In the genomic region with DNA sequence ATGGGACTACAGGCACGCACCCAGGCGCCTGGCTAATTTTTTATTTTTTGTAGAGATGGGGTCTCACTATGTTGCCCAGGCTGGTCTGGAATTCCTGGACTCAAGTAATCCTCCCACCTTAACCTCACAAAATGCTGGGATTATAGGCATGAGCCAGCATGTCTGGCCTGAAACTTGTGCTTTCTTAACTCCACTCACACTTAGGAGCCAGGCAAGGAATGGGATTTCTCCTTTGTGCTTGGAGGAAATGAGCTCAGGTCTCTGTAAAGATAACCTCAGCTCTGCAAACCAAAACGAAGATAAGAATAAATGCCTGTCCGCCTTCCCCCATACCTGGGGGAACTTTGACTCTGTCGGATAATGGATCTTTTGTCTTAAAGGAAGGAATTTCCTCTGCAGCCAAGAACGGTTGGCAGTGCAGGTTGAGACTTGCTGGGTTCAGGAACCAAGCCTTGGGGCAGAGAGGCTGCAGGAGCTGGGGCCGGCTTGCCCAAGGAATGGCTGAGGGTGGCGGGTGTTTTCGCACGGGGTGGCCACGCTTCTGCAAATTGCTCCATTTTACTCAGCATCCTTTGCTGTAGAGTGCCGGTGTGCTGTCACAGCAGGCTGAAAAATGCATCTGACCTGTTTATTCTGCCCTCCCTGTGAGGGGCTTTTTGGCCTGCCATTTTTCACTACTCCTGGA, we compare ENCODE assay signal across 9 cellular contexts.
DNase-seq lines count a peak whose midpoint lies in the region; ATAC-seq and TF ChIP-seq lines count a peak whose summit lies in the region.
"Had no signal": no experiment of that assay in that cellular context is flagged by ENCODE, and none has a peak within 500 bp of the region (broad histone marks: within the 10 kb centered on the region; RNA-seq: fewer than 3 reads in every experiment).

No MANE protein-coding gene starts in this region.

- POLR2A ChIA-PET in IMR-90 (lab: Charles Lee; ENCODE audit: unreplicated experiment), result no interaction called here

- intact Hi-C loops in IMR-90 (cut with micrococcal nuclease) (no loop called here), left cardiac atrium (cut with DNase I) (no loop called here), thyroid gland (cut with DNase I) (no loop called here)

- TF ChIP-seq CTCF in IMR-90 (conservative IDR thresholded peaks at IDR 0.05; ENCODE audit: low read depth, low read length), result no peak
- no peak for TF ChIP-seq CTCF in thyroid gland (IDR thresholded peaks at IDR 0.05)

- ATAC-seq in GM18498 (IDR thresholded peaks at IDR 0.05; ENCODE audit: unreplicated experiment), result peak; percentile 64
- peak; percentile 53 for ATAC-seq in GM21619 (IDR thresholded peaks at IDR 0.05; ENCODE audit: unreplicated experiment)
- ATAC-seq in IMR-90 (ENCODE audit: low read depth), result no peak
- ATAC-seq in left cardiac atrium, result peak; percentile 10 to 33

- H3K27me3 ChIP-seq in IMR-90 (ENCODE audit: control insufficient read depth, insufficient read depth, low read length) (0 out of 2 replicates have a peak, but pooled peaks cover 2% of the 10 kb centered on the region), thyroid gland (no peaks in the 10 kb centered on the region)

- no peak overlapping the region for H4K91ac ChIP-seq in IMR-90 (ENCODE audit: insufficient read depth, low read depth, low read length)

- in situ Hi-C loops in IMR-90 (cut with MboI; ENCODE audit: low sequenced_read_pairs), result no loop called here

- no peak overlapping the region for H3K56ac ChIP-seq in IMR-90 (ENCODE audit: extremely low read depth, insufficient read depth, low read length)

- peak overlapping the region; percentile 52 for H2AFZ ChIP-seq in IMR-90 (replicated peaks; ENCODE audit: low read length, poor library complexity)

- no peak for TF ChIP-seq RAD21 in IMR-90 (IDR thresholded peaks at IDR 0.05; ENCODE audit: low read length)

- 63% methylated on average over 5 of the region's 12 CpGs; no CpG with 5 or more reads in 1 of the 2 experiments for WGBS in IMR-90 (ENCODE audit: extremely low coverage in 2 of 2, insufficient read length in 1 of 2), 2 experiments
- 75 to 80% methylated on average over 12 of the region's 12 CpGs for WGBS in thyroid gland, 2 donors

- no peak overlapping the region for H2AK9ac ChIP-seq in IMR-90 (replicated peaks; ENCODE audit: low read depth, low read length, poor library complexity)

- no peak overlapping the region for H3K4ac ChIP-seq in IMR-90 (ENCODE audit: low read depth, low read length)

- no peak overlapping the region for H2BK5ac ChIP-seq in IMR-90 (ENCODE audit: low read depth, low read length, poor library complexity, severe bottlenecking)

- H3K79me1 ChIP-seq in IMR-90 (ENCODE audit: low read depth in 1 of 2, low read length in 2 of 2), result no peaks in the 10 kb centered on the region

- H3K4me3 ChIP-seq in IMR-90 (ENCODE audit: insufficient read depth, low read depth, low read length) (no peak overlapping the region), thyroid gland (replicated peaks in 1 of 3) (no peak overlapping the region)

- no peak overlapping the region for H3K18ac ChIP-seq in IMR-90 (ENCODE audit: low read depth, low read length)

- no peak overlapping the region for H3K23ac ChIP-seq in IMR-90 (ENCODE audit: low read depth, low read length)

- no peak overlapping the region for H3K9ac ChIP-seq in IMR-90 (ENCODE audit: low read depth, low read length)

- H3K36me3 ChIP-seq in IMR-90 (ENCODE audit: control insufficient read depth, insufficient read depth, low read length), result no peaks in the 10 kb centered on the region
- no peaks in the 10 kb centered on the region for H3K36me3 ChIP-seq in thyroid gland

- no peak overlapping the region for H3K14ac ChIP-seq in IMR-90 (replicated peaks; ENCODE audit: low read depth, low read length)

- H4K5ac ChIP-seq in IMR-90 (ENCODE audit: low read depth, low read length), result no peak overlapping the region

- no peak overlapping the region for H2AK5ac ChIP-seq in IMR-90 (ENCODE audit: low read depth, low read length)

- no peaks in the 10 kb centered on the region for H4K20me1 ChIP-seq in IMR-90 (ENCODE audit: insufficient read depth, low read length)

- no peak overlapping the region for H2BK120ac ChIP-seq in IMR-90 (ENCODE audit: low read depth, low read length)

- peak overlapping the region; percentile 5; the same call in 1 of the 2 replicates for H2BK20ac ChIP-seq in IMR-90 (ENCODE audit: low read depth, low read length)

- BruUV-seq in IMR-90 (replicated peaks; lab: Mats Ljungman, UMichigan), result no TSS peak

- H2BK15ac ChIP-seq in IMR-90 (ENCODE audit: low read depth, low read length), result no peak overlapping the region

- H3K4me2 ChIP-seq in IMR-90 (ENCODE audit: low read depth, low read length), result no peak overlapping the region

- no peak overlapping the region for H3K27ac ChIP-seq in IMR-90 (ENCODE audit: insufficient read depth, low read length)
- peak overlapping the region in 2 of 3 donors; percentile 75 to 80 for H3K27ac ChIP-seq in thyroid gland
- H3K27ac ChIP-seq: HL-60 had no signal

- CTCF ChIA-PET in IMR-90 (lab: Yijun Ruan, JAX), result interaction anchor here (1.1 to 1.2 kb wide), 2 partner anchors 41 to 124 kb away, joined by 3 to 6 read pairs; no protein-coding TSS in a partner anchor

- DNase-seq in IMR-90 (no peak), left cardiac atrium (peak; percentile 26), thyroid gland (no peak), COLO829 (ENCODE audit: low spot score) (no peak), AG08395 (ENCODE audit: low spot score) (no peak), NCI-H1436 (lab: John Stamatoyannopoulos, UW) (no peak)

- H4K8ac ChIP-seq in IMR-90 (ENCODE audit: low read depth in 2 of 2, low read length in 2 of 2), result no peak overlapping the region; a peak in 1 of 4 replicates

- dilution Hi-C loops in IMR-90 (cut with HindIII; ENCODE audit: low sequenced_read_pairs, unreplicated experiment), result no loop called here

- H3K9me1 ChIP-seq in IMR-90 (ENCODE audit: insufficient read depth, low read length), result peaks cover 2% of the 10 kb centered on the region; the same call in 1 of the 2 replicates

- H3K4me1 ChIP-seq in IMR-90 (ENCODE audit: control insufficient read depth, insufficient read depth, low read length), result peaks cover 7% of the 10 kb centered on the region
- H3K4me1 ChIP-seq in thyroid gland, result peaks cover 47 to 66% of the 10 kb centered on the region in 2 donors

- TF ChIP-seq POLR2A in IMR-90 (IDR thresholded peaks at IDR 0.05; ENCODE audit: low read depth, low read length), result no peak
- TF ChIP-seq POLR2A in thyroid gland (IDR thresholded peaks at IDR 0.05), result no peak

- H3K9me3 ChIP-seq in IMR-90 (ENCODE audit: control insufficient read depth, insufficient read depth, low read length), result no peaks in the 10 kb centered on the region
- no peaks in the 10 kb centered on the region for H3K9me3 ChIP-seq in thyroid gland

TF ChIP-seq in IMR-90, 13 proteins besides CTCF, POLR2A, EP300 and RAD21:
- no peak for TF ChIP-seq SMC3 (IDR thresholded peaks at IDR 0.05; ENCODE audit: low read depth, low read length)
- no peak for TF ChIP-seq BHLHE40 (IDR thresholded peaks at IDR 0.05; ENCODE audit: low read depth, low read length)
- no peak for TF ChIP-seq CEBPB (IDR thresholded peaks at IDR 0.05; ENCODE audit: low read depth, low read length)
- TF ChIP-seq MAFK (IDR thresholded peaks at IDR 0.05; ENCODE audit: low read depth, low read length), result no peak
- TF ChIP-seq NFE2L2 (IDR thresholded peaks at IDR 0.05; ENCODE audit: low read depth, low read length), result no peak
- TF ChIP-seq, protein P1, sequence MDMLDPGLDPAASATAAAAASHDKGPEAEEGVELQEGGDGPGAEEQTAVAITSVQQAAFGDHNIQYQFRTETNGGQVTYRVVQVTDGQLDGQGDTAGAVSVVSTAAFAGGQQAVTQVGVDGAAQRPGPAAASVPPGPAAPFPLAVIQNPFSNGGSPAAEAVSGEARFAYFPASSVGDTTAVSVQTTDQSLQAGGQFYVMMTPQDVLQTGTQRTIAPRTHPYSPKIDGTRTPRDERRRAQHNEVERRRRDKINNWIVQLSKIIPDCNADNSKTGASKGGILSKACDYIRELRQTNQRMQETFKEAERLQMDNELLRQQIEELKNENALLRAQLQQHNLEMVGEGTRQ (IDR thresholded peaks at IDR 0.05; ENCODE audit: low read depth, low read length), result no peak
- TF ChIP-seq, protein P2, sequence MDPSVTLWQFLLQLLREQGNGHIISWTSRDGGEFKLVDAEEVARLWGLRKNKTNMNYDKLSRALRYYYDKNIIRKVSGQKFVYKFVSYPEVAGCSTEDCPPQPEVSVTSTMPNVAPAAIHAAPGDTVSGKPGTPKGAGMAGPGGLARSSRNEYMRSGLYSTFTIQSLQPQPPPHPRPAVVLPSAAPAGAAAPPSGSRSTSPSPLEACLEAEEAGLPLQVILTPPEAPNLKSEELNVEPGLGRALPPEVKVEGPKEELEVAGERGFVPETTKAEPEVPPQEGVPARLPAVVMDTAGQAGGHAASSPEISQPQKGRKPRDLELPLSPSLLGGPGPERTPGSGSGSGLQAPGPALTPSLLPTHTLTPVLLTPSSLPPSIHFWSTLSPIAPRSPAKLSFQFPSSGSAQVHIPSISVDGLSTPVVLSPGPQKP (IDR thresholded peaks at IDR 0.05; ENCODE audit: borderline replicate concordance, low read depth, low read length), result no peak
- no peak for TF ChIP-seq MXI1 (IDR thresholded peaks at IDR 0.05; ENCODE audit: borderline replicate concordance, low read depth, low read length)
- no peak for TF ChIP-seq MAZ (IDR thresholded peaks at IDR 0.05; ENCODE audit: borderline replicate concordance, low read depth, low read length)
- TF ChIP-seq FOS (IDR thresholded peaks at IDR 0.05; ENCODE audit: low read depth, low read length), result no peak
- no peak for TF ChIP-seq RFX5 (IDR thresholded peaks at IDR 0.05; ENCODE audit: low read depth, low read length)
- TF ChIP-seq RCOR1 (IDR thresholded peaks at IDR 0.05; ENCODE audit: insufficient replicate concordance, low read length), result no peak
- TF ChIP-seq CHD1 (IDR thresholded peaks at IDR 0.05; ENCODE audit: low read depth, low read length), result no peak
